9 cellular contexts compared by ENCODE assay signal in genomic region chr12:131860472-131861260, GRCh38. TPM values are rescaled to one million over a fixed set of nuclear protein-coding genes. Genes with fewer than 3 reads are reported as not detected.
A peak's percentile ranks its signal among the peaks of the same experiment; 100 is the strongest.
DNase-seq lines count a peak whose midpoint lies in the region; ATAC-seq and TF ChIP-seq lines count a peak whose summit lies in the region.
"Had no signal": no experiment of that assay in that cellular context is flagged by ENCODE, and none has a peak within 500 bp of the region (broad histone marks: within the 10 kb centered on the region; RNA-seq: fewer than 3 reads in every experiment).

No MANE protein-coding gene starts in this region.

- H3K27ac Mint-ChIP-seq in natural killer cell, result no peak overlapping the region
- H3K27ac Mint-ChIP-seq: activated naive CD4-positive, alpha-beta T cell treated with anti-CD3 and anti-CD28 coated beads, Interleukin-2, amount 50 U/mL, for 24 hours had no signal

- H3K9me3 ChIP-seq in HEK293 (ENCODE audit: control insufficient read depth, insufficient read depth, low read depth, low read length) (no peaks in the 10 kb centered on the region), Panc1 (ENCODE audit: control insufficient read depth, insufficient read depth, low read depth, low read length) (no peaks in the 10 kb centered on the region)

- peak overlapping the region; percentile 84 for H2AFZ ChIP-seq in ACC112 (ENCODE audit: low read length, unreplicated experiment)

- H3K4me3 ChIP-seq in ACC112 (ENCODE audit: low read depth, low read length) (peak overlapping the region; percentile 43), HEK293 (ENCODE audit: low read depth, low read length) (no peak overlapping the region), Panc1 (ENCODE audit: low read depth in 2 of 2, low read length in 2 of 2) (peak overlapping the region; percentile 5 to 30; a peak in 3 of 4 replicates)

- no TSS peak for BruUV-seq in Panc1 (replicated peaks; lab: Mats Ljungman, UMichigan)

- no peak for TF ChIP-seq CTCF in HEK293 (tag by site-specific recombination; IDR thresholded peaks at IDR 0.05)
- TF ChIP-seq CTCF in Panc1 (IDR thresholded peaks at IDR 0.05), result no peak
- TF ChIP-seq CTCF in natural killer cell (IDR thresholded peaks at IDR 0.05), result no peak

- peak overlapping the region; percentile 56 for H3K27ac ChIP-seq in ACC112 (ENCODE audit: low read depth, low read length)
- no peak overlapping the region for H3K27ac ChIP-seq in HEK293 (ENCODE audit: extremely low read depth, low read depth, low read length)
- peak overlapping the region; percentile 93 for H3K27ac ChIP-seq in Panc1 (ENCODE audit: low read length)
- H3K27ac ChIP-seq in epithelial cell of prostate, result peak overlapping the region; percentile 70

- intact Hi-C loops in Panc1 (cut with micrococcal nuclease; ENCODE audit: unreplicated experiment) (no loop called here), natural killer cell (cut with micrococcal nuclease) (no loop called here)

- peaks cover 8% of the 10 kb centered on the region; the same call in 1 of the 2 replicates for H3K27me3 ChIP-seq in ACC112 (ENCODE audit: insufficient read depth, low read length)
- H3K27me3 ChIP-seq in Panc1 (ENCODE audit: control insufficient read depth, insufficient read depth, low read length), result no peaks in the 10 kb centered on the region

- POLR2A ChIA-PET in HEK293 (lab: Yijun Ruan, JAX) (interaction anchor here (0.7 kb wide), 2 partner anchors 36 to 69 kb away, joined by 3 read pairs; no protein-coding TSS in a partner anchor), Panc1 (lab: Charles Lee) (no interaction called here)

- no peak overlapping the region for H3K4me3 Mint-ChIP-seq in natural killer cell
- H3K4me3 Mint-ChIP-seq: activated naive CD4-positive, alpha-beta T cell treated with anti-CD3 and anti-CD28 coated beads, Interleukin-2, amount 50 U/mL, for 24 hours had no signal

- H3K4me1 Mint-ChIP-seq in natural killer cell, result peaks cover 6 to 12% of the 10 kb centered on the region in 2 donors

- H3K36me3 Mint-ChIP-seq in natural killer cell, result no peaks in the 10 kb centered on the region
- H3K36me3 Mint-ChIP-seq: activated naive CD4-positive, alpha-beta T cell treated with anti-CD3 and anti-CD28 coated beads, Interleukin-2, amount 50 U/mL, for 24 hours had no signal

- H3K9me3 Mint-ChIP-seq in natural killer cell, result no peaks in the 10 kb centered on the region
- H3K9me3 Mint-ChIP-seq: activated naive CD4-positive, alpha-beta T cell treated with anti-CD3 and anti-CD28 coated beads, Interleukin-2, amount 50 U/mL, for 24 hours had no signal

- H3K36me3 ChIP-seq in ACC112 (ENCODE audit: insufficient read depth, low read length) (no peaks in the 10 kb centered on the region), HEK293 (ENCODE audit: control insufficient read depth in 2 of 2, insufficient read depth in 1 of 2, low read length in 2 of 2) (no peaks in the 10 kb centered on the region), Panc1 (ENCODE audit: control insufficient read depth, insufficient read depth, low read length) (no peaks in the 10 kb centered on the region)

- CTCF ChIA-PET in HEK293 (lab: Yijun Ruan, JAX), result interaction anchor here (0.6 kb wide), 1 partner anchor 14 kb away, joined by 5 read pairs; no protein-coding TSS in a partner anchor
- CTCF ChIA-PET in Panc1 (lab: Charles Lee), result no interaction called here

- peak; percentile 73 for DNase-seq in Panc1 (ENCODE audit: low read depth, low spot score)
- no peak for DNase-seq in epithelial cell of prostate (ENCODE audit: low read depth, low spot score)
- no peak for DNase-seq in natural killer cell
- DNase-seq in stimulated activated CD4-positive, alpha-beta T cell treated with anti-CD3 and anti-CD28 coated beads, Interleukin-4, amount 100 ng/mL, for 24 hours, result no peak
- no peak for DNase-seq in activated gamma-delta T cell treated with Interleukin-2 at 50 U/mL for 16 hours

- ATAC-seq in Panc1 (peak; percentile 68), natural killer cell (peak; percentile 21 to 74 (median 62)), GM18502 (IDR thresholded peaks at IDR 0.05; ENCODE audit: poor library complexity, unreplicated experiment) (no peak)

- in situ Hi-C loops in Panc1 (cut with HindIII; ENCODE audit: low pct_unique_long_range_greater_than_20kb, low sequenced_read_pairs), result no loop called here

- peaks cover 0 to 8% of the 10 kb centered on the region in 2 donors for H3K27me3 Mint-ChIP-seq in natural killer cell (ENCODE audit: low read depth in 2 of 2)
- H3K27me3 Mint-ChIP-seq: activated naive CD4-positive, alpha-beta T cell treated with anti-CD3 and anti-CD28 coated beads, Interleukin-2, amount 50 U/mL, for 24 hours had no signal

- H3K4me1 ChIP-seq in ACC112 (ENCODE audit: control insufficient read depth, insufficient read depth, low read length, unreplicated experiment) (peaks cover 20% of the 10 kb centered on the region), HEK293 (ENCODE audit: control insufficient read depth, insufficient read depth, low read length) (no peaks in the 10 kb centered on the region), Panc1 (ENCODE audit: control insufficient read depth, insufficient read depth, low read length) (peaks cover 43% of the 10 kb centered on the region)

- H3K79me2 ChIP-seq in ACC112 (ENCODE audit: control insufficient read depth, insufficient read depth, low read length, unreplicated experiment), result no peaks in the 10 kb centered on the region

TF ChIP-seq in HEK293, 187 proteins besides CTCF, POLR2A, EP300 and RAD21 (continues in another document):
- TF ChIP-seq ZNF18 (tag by site-specific recombination; IDR thresholded peaks at IDR 0.05), result no peak
- TF ChIP-seq ZBTB20 (tag by site-specific recombination; IDR thresholded peaks at IDR 0.05), result peak; percentile 85
- TF ChIP-seq ZNF664 (tag by site-specific recombination; IDR thresholded peaks at IDR 0.05), result peak; percentile 43; the same call in 1 of the 2 replicates
- no peak for TF ChIP-seq ZNF16 (tag by site-specific recombination; IDR thresholded peaks at IDR 0.05; ENCODE audit: low read depth)
- no peak for TF ChIP-seq ZNF211 (tag by site-specific recombination; IDR thresholded peaks at IDR 0.05; ENCODE audit: low read depth)
- 0 out of 2 replicates have a peak, but pooled peaks have one; percentile 26 for TF ChIP-seq ZNF610 (tag by site-specific recombination; IDR thresholded peaks at IDR 0.05; ENCODE audit: borderline replicate concordance)
- no peak for TF ChIP-seq ZNF701 (tag by site-specific recombination; IDR thresholded peaks at IDR 0.05)
- no peak for TF ChIP-seq ZNF830 (tag by site-specific recombination; IDR thresholded peaks at IDR 0.05; ENCODE audit: low read depth)
- peak; percentile 33; the same call in 1 of the 2 replicates for TF ChIP-seq FEZF1 (tag by site-specific recombination; IDR thresholded peaks at IDR 0.05)
- TF ChIP-seq ZBTB17 (tag by site-specific recombination; IDR thresholded peaks at IDR 0.05), result peak; percentile 84
- TF ChIP-seq ZSCAN23 (tag by site-specific recombination; IDR thresholded peaks at IDR 0.05), result no peak
- TF ChIP-seq ZNF132 (tag by site-specific recombination; IDR thresholded peaks at IDR 0.05; ENCODE audit: borderline replicate concordance), result no peak
- TF ChIP-seq ZNF555 (tag by site-specific recombination; conservative IDR thresholded peaks at IDR 0.05), result no peak
- TF ChIP-seq TCF7L2 (IDR thresholded peaks at IDR 0.05; ENCODE audit: borderline replicate concordance, low read depth, low read length), result no peak
- TF ChIP-seq KLF7 (tag by site-specific recombination; IDR thresholded peaks at IDR 0.05; ENCODE audit: borderline replicate concordance), result peak; percentile 60; the same call in 1 of the 2 replicates
- TF ChIP-seq ZNF239 (tag by site-specific recombination; IDR thresholded peaks at IDR 0.05), result no peak
- 0 out of 2 replicates have a peak, but pooled peaks have one; percentile 27 for TF ChIP-seq ZNF24 (tag by site-specific recombination; IDR thresholded peaks at IDR 0.05)
- peak; percentile 35; the same call in 1 of the 2 replicates for TF ChIP-seq ZNF488 (tag by site-specific recombination; IDR thresholded peaks at IDR 0.05)
- no peak for TF ChIP-seq ZNF433 (tag by site-specific recombination; IDR thresholded peaks at IDR 0.05; ENCODE audit: low read depth)
- TF ChIP-seq ZNF473 (tag by site-specific recombination; IDR thresholded peaks at IDR 0.05), result no peak
- no peak for TF ChIP-seq ZNF626 (tag by site-specific recombination; IDR thresholded peaks at IDR 0.05)
- TF ChIP-seq ZNF529 (tag by site-specific recombination; IDR thresholded peaks at IDR 0.05; ENCODE audit: insufficient replicate concordance), result no peak
- no peak for TF ChIP-seq ZXDB (tag by site-specific recombination; IDR thresholded peaks at IDR 0.05)
- TF ChIP-seq ZNF169 (tag by site-specific recombination; IDR thresholded peaks at IDR 0.05), result no peak

RNA-seq across cellular contexts. Expression of gene MMP17, which starts 32.5 kb away (rescaled TPM):
- total RNA-seq in Panc1 (2021; ENCODE audit: unreplicated experiment), result 30.0 TPM
- polyA plus RNA-seq in Panc1 (2012; ENCODE audit: insufficient read length), result 47.0 TPM
- 1 to 10 TPM; 1.6 to 2.0 (median 1.7) TPM for total RNA-seq in natural killer cell

RNA-seq across cellular contexts. Expression of gene ULK1, which starts 33.8 kb away (rescaled TPM):
- 72.1 TPM for total RNA-seq in Panc1 (2021; ENCODE audit: unreplicated experiment)
- polyA plus RNA-seq in Panc1 (2012; ENCODE audit: insufficient read length), result 92.3 TPM
- total RNA-seq in natural killer cell, result 100 to 1,000 TPM in 2 of 3 donors, 10 to 100 TPM in 1; 99.1 to 142 (median 123) TPM

Comparison
In these comparisons a context has a peak if more than half of its experiments do, and no peak if none do; other contexts are left out.
1. RNA of gene MMP17, which starts 32.5 kb away (total RNA-seq): 30.0 TPM in Panc1 (single experiment); 1.6 to 2.0 TPM in natural killer cell; every median in the first group is over 10 times any median in the second.